8 cellular contexts compared by ENCODE assay signal in genomic region chr11:95924414-95924760, GRCh38. TPM values are rescaled to one million over a fixed set of nuclear protein-coding genes. Genes with fewer than 3 reads are reported as not detected.
DNase-seq lines count a peak whose midpoint lies in the region; ATAC-seq and TF ChIP-seq lines count a peak whose summit lies in the region.

No MANE protein-coding gene starts in this region.

- peaks cover 2% of the 10 kb centered on the region for H3K4me1 ChIP-seq in mesendoderm (ENCODE audit: control insufficient read depth, low read depth, low read length)

- peaks cover 35% of the 10 kb centered on the region for H3K4me1 Mint-ChIP-seq in stimulated activated naive CD8-positive, alpha-beta T cell treated with anti-CD3 and anti-CD28 coated beads, Interleukin-15, Interleukin-2, amounts not matched to agents 100 ng/mL and 50 ng/mL, for 24 hours (ENCODE audit: low read depth)

- H3K27ac Mint-ChIP-seq in stimulated activated naive CD8-positive, alpha-beta T cell treated with anti-CD3 and anti-CD28 coated beads, Interleukin-15, Interleukin-2, amounts not matched to agents 100 ng/mL and 50 ng/mL, for 24 hours, result peak overlapping the region; percentile 100

- H2BK15ac ChIP-seq in mesendoderm (replicated peaks; ENCODE audit: low read depth), result no peak overlapping the region

- peaks cover 17% of the 10 kb centered on the region for H3K79me2 ChIP-seq in mesendoderm (ENCODE audit: control insufficient read depth, insufficient read depth, low read length)

- peaks cover 4% of the 10 kb centered on the region for H3K36me3 Mint-ChIP-seq in stimulated activated naive CD8-positive, alpha-beta T cell treated with anti-CD3 and anti-CD28 coated beads, Interleukin-15, Interleukin-2, amounts not matched to agents 100 ng/mL and 50 ng/mL, for 24 hours (ENCODE audit: low read depth)

- H3K27ac ChIP-seq in coronary artery, result peak overlapping the region; percentile 93 to 95
- H3K27ac ChIP-seq in mesendoderm (ENCODE audit: low read depth, low read length), result peak overlapping the region; percentile 72

- ATAC-seq in stimulated activated naive CD8-positive, alpha-beta T cell treated with anti-CD3 and anti-CD28 coated beads, Interleukin-15, Interleukin-2, amounts not matched to agents 100 U/mL and 50 U/mL, for 24 hours, result no peak
- ATAC-seq in GM19351 (IDR thresholded peaks at IDR 0.05; ENCODE audit: unreplicated experiment) (no peak), HG03571 (IDR thresholded peaks at IDR 0.05; ENCODE audit: unreplicated experiment) (no peak)

- no CpG with 5 or more reads among the region's 4 CpGs for WGBS in mesendoderm (ENCODE audit: extremely low coverage, insufficient coverage, low lambda C conversion rate)

- H3K27me3 ChIP-seq in mesendoderm (ENCODE audit: insufficient read depth, low read length, poor library complexity), result no peaks in the 10 kb centered on the region

- H3K36me3 ChIP-seq in mesendoderm (ENCODE audit: control insufficient read depth, insufficient read depth, low read length), result no peaks in the 10 kb centered on the region

- no peak overlapping the region for H2BK120ac ChIP-seq in mesendoderm (ENCODE audit: low read depth, low read length)

- peak overlapping the region; percentile 77 for H4K8ac ChIP-seq in mesendoderm (ENCODE audit: low read depth, low read length)

- H2BK5ac ChIP-seq in mesendoderm (ENCODE audit: low read length), result peak overlapping the region; percentile 3

- no peak for DNase-seq in stimulated activated naive CD8-positive, alpha-beta T cell treated with anti-CD3 and anti-CD28 coated beads, Interleukin-15, Interleukin-2, amounts not matched to agents 100 U/mL and 50 U/mL, for 24 hours
- DNase-seq in NCI-H526 (lab: John Stamatoyannopoulos, UW) (peak; percentile 66 to 69), coronary artery (ENCODE audit: low spot score) (no peak), mesendoderm (peak; percentile 82), T1000 (lab: John Stamatoyannopoulos, UW) (no peak)

- no peak overlapping the region for H2AK5ac ChIP-seq in mesendoderm (ENCODE audit: low read length)

- peaks cover 2% of the 10 kb centered on the region for H3K79me1 ChIP-seq in mesendoderm (ENCODE audit: low read length)

- H3K4me3 Mint-ChIP-seq in stimulated activated naive CD8-positive, alpha-beta T cell treated with anti-CD3 and anti-CD28 coated beads, Interleukin-15, Interleukin-2, amounts not matched to agents 100 ng/mL and 50 ng/mL, for 24 hours, result peak overlapping the region; percentile 97

- H3K4me2 ChIP-seq in mesendoderm (ENCODE audit: low read length), result peak overlapping the region; percentile 9

- H3K18ac ChIP-seq in mesendoderm (ENCODE audit: low read length), result peak overlapping the region; percentile 60

- peak overlapping the region; percentile 70 for H3K9ac ChIP-seq in mesendoderm (ENCODE audit: low read length)

- H3K4ac ChIP-seq in mesendoderm (ENCODE audit: low read depth, low read length), result peak overlapping the region; percentile 65

- peak overlapping the region; percentile 23 for H4K5ac ChIP-seq in mesendoderm (ENCODE audit: low read length)

- TF ChIP-seq CTCF in coronary artery (IDR thresholded peaks at IDR 0.05), result no peak

- H3K4me3 ChIP-seq in coronary artery, result peak overlapping the region; percentile 89
- H3K4me3 ChIP-seq in mesendoderm (ENCODE audit: low read length), result peak overlapping the region; percentile 90

- no peaks in the 10 kb centered on the region for H3K27me3 Mint-ChIP-seq in stimulated activated naive CD8-positive, alpha-beta T cell treated with anti-CD3 and anti-CD28 coated beads, Interleukin-15, Interleukin-2, amounts not matched to agents 100 ng/mL and 50 ng/mL, for 24 hours

- no peaks in the 10 kb centered on the region for H3K9me3 Mint-ChIP-seq in stimulated activated naive CD8-positive, alpha-beta T cell treated with anti-CD3 and anti-CD28 coated beads, Interleukin-15, Interleukin-2, amounts not matched to agents 100 ng/mL and 50 ng/mL, for 24 hours

- peak overlapping the region; percentile 99 for H3K56ac ChIP-seq in mesendoderm (ENCODE audit: low read length)

- H3K23ac ChIP-seq in mesendoderm (ENCODE audit: low read length), result no peak overlapping the region

RNA-seq across cellular contexts. Expression of gene MTMR2, which starts 0.5 kb away (rescaled TPM):
- 51.7 TPM for polyA plus RNA-seq in mesendoderm (2013, experiment 1 of 2)
- polyA plus RNA-seq in mesendoderm (2013, experiment 2 of 2), result 51.3 TPM

Comparison
In these comparisons a context has a peak if more than half of its experiments do, and no peak if none do; other contexts are left out.
1. DNase-seq: peak in NCI-H526 (2 of 2) and mesendoderm (single experiment); none in stimulated activated naive CD8-positive, alpha-beta T cell treated with anti-CD3 and anti-CD28 coated beads, Interleukin-15, Interleukin-2, amounts not matched to agents 100 U/mL and 50 U/mL, for 24 hours (single experiment), coronary artery (single experiment) and T1000 (single experiment).